Comparison of ENCODE assay signal across 16 cellular contexts in the genomic region with DNA sequence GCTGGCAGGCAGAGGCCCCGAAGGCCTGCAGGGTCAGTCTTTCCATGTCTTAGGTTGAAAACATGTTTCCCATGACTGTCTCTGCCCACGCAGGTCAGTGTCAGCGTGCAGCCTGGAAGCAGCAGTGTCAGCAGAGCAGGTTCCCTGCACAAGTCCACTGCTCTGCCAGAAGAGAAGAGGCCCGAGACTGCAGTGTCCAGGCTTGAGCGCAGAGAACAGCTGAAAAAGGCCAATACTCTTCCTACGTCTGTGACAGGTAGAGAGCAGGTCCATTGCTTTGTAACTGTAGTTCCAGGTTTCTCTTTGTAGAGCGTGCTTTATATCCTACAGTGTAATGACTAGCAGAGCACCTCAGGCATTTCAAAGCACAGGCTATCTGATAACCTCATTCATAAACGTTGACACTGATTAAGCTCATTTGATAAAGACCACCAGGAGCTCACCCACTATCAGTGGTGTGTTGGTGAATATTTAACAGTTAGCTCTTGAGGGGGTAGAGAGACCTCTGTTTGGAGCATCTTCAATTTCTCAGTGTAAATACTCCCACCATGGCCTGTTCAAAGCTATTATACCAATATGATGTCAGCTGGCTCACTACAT.
A peak's percentile ranks its signal among the peaks of the same experiment; 100 is the strongest.
DNase-seq lines count a peak whose midpoint lies in the region; ATAC-seq and TF ChIP-seq lines count a peak whose summit lies in the region.
"Had no signal": no experiment of that assay in that cellular context is flagged by ENCODE, and none has a peak within 500 bp of the region (broad histone marks: within the 10 kb centered on the region; RNA-seq: fewer than 3 reads in every experiment).

No MANE protein-coding gene starts in this region.

- H4K5ac ChIP-seq in mesendoderm (ENCODE audit: low read length): no peak overlapping the region

- no peak overlapping the region for H2BK5ac ChIP-seq in mesendoderm (ENCODE audit: low read length)

- no peaks in the 10 kb centered on the region for H3K36me3 ChIP-seq in mesendoderm (ENCODE audit: control insufficient read depth, insufficient read depth, low read length)
- H3K36me3 ChIP-seq: HAP-1 had no signal

- H2AK5ac ChIP-seq in mesendoderm (ENCODE audit: low read length): no peak overlapping the region

- H2BK120ac ChIP-seq in mesendoderm (ENCODE audit: low read depth, low read length): no peak overlapping the region

- H3K56ac ChIP-seq in mesendoderm (ENCODE audit: low read length): peak overlapping the region; percentile 40

- H3K36me3 Mint-ChIP-seq in brain: peaks cover 85% of the 10 kb centered on the region
- H3K36me3 Mint-ChIP-seq in stimulated activated effector memory CD8-positive, alpha-beta T cell treated with anti-CD3 and anti-CD28 coated beads, Interleukin-12 subunit alpha, Interleukin-12 subunit beta, amount 100 ng/mL, for 72 hours: no peaks in the 10 kb centered on the region
- H3K36me3 Mint-ChIP-seq in HFFc6 (ENCODE audit: low read depth): no peaks in the 10 kb centered on the region
- H3K36me3 Mint-ChIP-seq in activated CD4-positive, alpha-beta memory T cell treated with anti-CD3 and anti-CD28 coated beads, Interleukin-2, amount 10 ng/mL, durations not matched to agents 7 days and 5 days (ENCODE audit: low read depth): no peaks in the 10 kb centered on the region
- H3K36me3 Mint-ChIP-seq: CD14-positive monocyte; CD8-positive, alpha-beta T cell had no signal

- H3K27ac Mint-ChIP-seq in brain (peak overlapping the region in 3 of 5 experiments; percentile 83 to 93 (median 83)), HFFc6 (no peak overlapping the region)
- no peak overlapping the region for H3K27ac Mint-ChIP-seq in stimulated activated effector memory CD8-positive, alpha-beta T cell treated with anti-CD3 and anti-CD28 coated beads, Interleukin-12 subunit alpha, Interleukin-12 subunit beta, amount 100 ng/mL, for 72 hours
- no peak overlapping the region for H3K27ac Mint-ChIP-seq in activated CD4-positive, alpha-beta memory T cell treated with anti-CD3 and anti-CD28 coated beads, Interleukin-2, amount 10 ng/mL, durations not matched to agents 7 days and 5 days
- H3K27ac Mint-ChIP-seq: CD14-positive monocyte; CD8-positive, alpha-beta T cell had no signal

- H3K4me1 Mint-ChIP-seq in brain: peaks cover 14% of the 10 kb centered on the region
- H3K4me1 Mint-ChIP-seq in stimulated activated effector memory CD8-positive, alpha-beta T cell treated with anti-CD3 and anti-CD28 coated beads, Interleukin-12 subunit alpha, Interleukin-12 subunit beta, amount 100 ng/mL, for 72 hours: no peaks in the 10 kb centered on the region
- no peaks in the 10 kb centered on the region for H3K4me1 Mint-ChIP-seq in HFFc6 (ENCODE audit: low read depth)
- H3K4me1 Mint-ChIP-seq in activated CD4-positive, alpha-beta memory T cell treated with anti-CD3 and anti-CD28 coated beads, Interleukin-2, amount 10 ng/mL, durations not matched to agents 7 days and 5 days: no peaks in the 10 kb centered on the region
- H3K4me1 Mint-ChIP-seq: CD14-positive monocyte had no signal

- no CpG with 5 or more reads among the region's 8 CpGs for WGBS in mesendoderm (ENCODE audit: extremely low coverage, insufficient coverage, low lambda C conversion rate)

- no peak overlapping the region for H3K4me2 ChIP-seq in mesendoderm (ENCODE audit: low read length)

- H3K4me3 ChIP-seq in dorsolateral prefrontal cortex (no peak overlapping the region), mesendoderm (ENCODE audit: low read length) (no peak overlapping the region)
- H3K4me3 ChIP-seq: HAP-1 had no signal

- intact Hi-C loops in dorsolateral prefrontal cortex (cut with DNase I): no loop called here

- no peak for TF ChIP-seq CTCF in brain (conservative IDR thresholded peaks at IDR 0.05)
- TF ChIP-seq CTCF in dorsolateral prefrontal cortex (IDR thresholded peaks at IDR 0.05 in 54 of 56, conservative IDR thresholded peaks at IDR 0.05 in 2 of 56; ENCODE audit: low read depth in 1 of 56, partially characterized antibody in 56 of 56): no peak
- TF ChIP-seq CTCF in HFFc6 (IDR thresholded peaks at IDR 0.05): no peak

- no peaks in the 10 kb centered on the region for H3K79me2 ChIP-seq in mesendoderm (ENCODE audit: control insufficient read depth, insufficient read depth, low read length)

- H4K8ac ChIP-seq in mesendoderm (ENCODE audit: low read depth, low read length): no peak overlapping the region

- in situ Hi-C loops in ACHN (cut with HindIII; ENCODE audit: low pct_ligation_motif_present, low pct_unique_long_range_greater_than_20kb, low sequenced_read_pairs): no loop called here

- DNase-seq in dorsolateral prefrontal cortex (no peak), mesendoderm (peak; percentile 90), HFFc6 (no peak), iPS-NIHi11 (ENCODE audit: low spot score) (no peak), ACHN (no peak)
- peak in 1 of 2 donors; percentile 17 for DNase-seq in stimulated activated effector memory CD8-positive, alpha-beta T cell treated with anti-CD3 and anti-CD28 coated beads, Interleukin-12 subunit alpha, Interleukin-12 subunit beta, amount 100 ng/mL, for 72 hours (ENCODE audit: low spot score in 2 of 2)
- no peak for DNase-seq in activated CD4-positive, alpha-beta memory T cell treated with anti-CD3 and anti-CD28 coated beads, Interleukin-2, amount 10 ng/mL, durations not matched to agents 7 days and 5 days
- DNase-seq: CD8-positive, alpha-beta T cell; COR-L47; DMS153; DND-41; GDM1 had no signal

- no peak overlapping the region for H3K9ac ChIP-seq in mesendoderm (ENCODE audit: low read length)

- H3K27ac ChIP-seq in dorsolateral prefrontal cortex (peak overlapping the region in 46 of 59 donors; percentile 2 to 91 (median 60)), mesendoderm (ENCODE audit: low read depth, low read length) (peak overlapping the region; percentile 59)
- H3K27ac ChIP-seq: HL-60 had no signal

- peak; percentile 24 for ATAC-seq in stimulated activated effector memory CD8-positive, alpha-beta T cell treated with anti-CD3 and anti-CD28 coated beads, Interleukin-12 subunit alpha, Interleukin-12 subunit beta, amount 100 ng/mL, for 72 hours
- ATAC-seq: CD8-positive, alpha-beta T cell had no signal

- H3K18ac ChIP-seq in mesendoderm (ENCODE audit: low read length): peak overlapping the region; percentile 39

- H3K23ac ChIP-seq in mesendoderm (ENCODE audit: low read length): no peak overlapping the region

- H3K4ac ChIP-seq in mesendoderm (ENCODE audit: low read depth, low read length): no peak overlapping the region

- CTCF ChIA-PET in activated CD4-positive, alpha-beta memory T cell treated with anti-CD3 and anti-CD28 coated beads, Interleukin-2, amount 10 ng/mL, durations not matched to agents 7 days and 5 days (lab: Charles Lee): interaction anchor here (0.6 kb wide), 1 partner anchor 592 kb away, joined by 4 read pairs; no protein-coding TSS in a partner anchor

- no peaks in the 10 kb centered on the region for H3K9me3 Mint-ChIP-seq in brain
- H3K9me3 Mint-ChIP-seq in stimulated activated effector memory CD8-positive, alpha-beta T cell treated with anti-CD3 and anti-CD28 coated beads, Interleukin-12 subunit alpha, Interleukin-12 subunit beta, amount 100 ng/mL, for 72 hours: no peaks in the 10 kb centered on the region
- no peaks in the 10 kb centered on the region for H3K9me3 Mint-ChIP-seq in HFFc6
- H3K9me3 Mint-ChIP-seq in activated CD4-positive, alpha-beta memory T cell treated with anti-CD3 and anti-CD28 coated beads, Interleukin-2, amount 10 ng/mL, durations not matched to agents 7 days and 5 days: no peaks in the 10 kb centered on the region
- H3K9me3 Mint-ChIP-seq: CD14-positive monocyte; CD8-positive, alpha-beta T cell had no signal

- POLR2A ChIA-PET in activated CD4-positive, alpha-beta memory T cell treated with anti-CD3 and anti-CD28 coated beads, Interleukin-2, amount 10 ng/mL, durations not matched to agents 7 days and 5 days (lab: Charles Lee): no interaction called here

- no peaks in the 10 kb centered on the region for H3K79me1 ChIP-seq in mesendoderm (ENCODE audit: low read length)

- H3K27me3 ChIP-seq in dorsolateral prefrontal cortex (no peaks in the 10 kb centered on the region), mesendoderm (ENCODE audit: insufficient read depth, low read length, poor library complexity) (no peaks in the 10 kb centered on the region)

- H3K4me1 ChIP-seq in mesendoderm (ENCODE audit: control insufficient read depth, low read depth, low read length): peaks cover 4% of the 10 kb centered on the region

- no peak overlapping the region for H3K4me3 Mint-ChIP-seq in brain
- no peak overlapping the region for H3K4me3 Mint-ChIP-seq in stimulated activated effector memory CD8-positive, alpha-beta T cell treated with anti-CD3 and anti-CD28 coated beads, Interleukin-12 subunit alpha, Interleukin-12 subunit beta, amount 100 ng/mL, for 72 hours
- H3K4me3 Mint-ChIP-seq in HFFc6: no peak overlapping the region
- no peak overlapping the region for H3K4me3 Mint-ChIP-seq in activated CD4-positive, alpha-beta memory T cell treated with anti-CD3 and anti-CD28 coated beads, Interleukin-2, amount 10 ng/mL, durations not matched to agents 7 days and 5 days
- H3K4me3 Mint-ChIP-seq: CD14-positive monocyte; CD8-positive, alpha-beta T cell had no signal

- no peaks in the 10 kb centered on the region for H3K27me3 Mint-ChIP-seq in brain
- H3K27me3 Mint-ChIP-seq in HFFc6 (ENCODE audit: insufficient read depth): peaks cover 19% of the 10 kb centered on the region
- no peaks in the 10 kb centered on the region for H3K27me3 Mint-ChIP-seq in activated CD4-positive, alpha-beta memory T cell treated with anti-CD3 and anti-CD28 coated beads, Interleukin-2, amount 10 ng/mL, durations not matched to agents 7 days and 5 days

- H2BK15ac ChIP-seq in mesendoderm (replicated peaks; ENCODE audit: low read depth): no peak overlapping the region

Comparison
In these comparisons a context has a peak if more than half of its experiments do, and no peak if none do; other contexts are left out.
1. H3K27ac Mint-ChIP-seq: peak in brain (3 of 5); none in stimulated activated effector memory CD8-positive, alpha-beta T cell treated with anti-CD3 and anti-CD28 coated beads, Interleukin-12 subunit alpha, Interleukin-12 subunit beta, amount 100 ng/mL, for 72 hours (single experiment), HFFc6 (single experiment) and activated CD4-positive, alpha-beta memory T cell treated with anti-CD3 and anti-CD28 coated beads, Interleukin-2, amount 10 ng/mL, durations not matched to agents 7 days and 5 days (single experiment).